Comparison of ENCODE assay signal across 10 cellular contexts in the genomic region with DNA sequence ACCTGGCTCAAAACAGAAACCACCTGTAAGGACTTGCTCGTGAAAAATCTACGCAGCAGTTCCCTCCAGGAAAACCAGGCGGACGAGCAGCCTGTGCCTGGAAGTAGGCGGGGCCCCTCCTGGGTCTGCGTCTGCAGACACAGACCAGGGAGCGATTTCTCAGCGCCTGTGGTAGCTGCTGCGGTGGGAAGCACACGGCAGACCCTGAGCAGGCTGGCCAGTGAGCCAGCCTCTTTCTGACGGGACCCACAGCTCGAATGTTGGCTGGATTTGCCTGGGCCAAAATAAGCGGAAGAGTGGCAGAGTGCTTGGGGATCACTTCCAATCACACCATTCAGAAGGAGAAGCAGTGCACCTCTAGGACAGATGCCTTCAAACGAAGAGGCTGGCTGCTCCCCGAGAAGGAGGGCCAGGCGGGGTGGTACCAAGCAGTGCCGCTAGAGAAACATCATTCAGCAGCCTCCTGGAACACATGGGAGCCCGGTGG.
DNase-seq lines count a peak whose midpoint lies in the region; ATAC-seq and TF ChIP-seq lines count a peak whose summit lies in the region.
"Had no signal": no experiment of that assay in that cellular context is flagged by ENCODE, and none has a peak within 500 bp of the region (broad histone marks: within the 10 kb centered on the region; RNA-seq: fewer than 3 reads in every experiment).

No MANE protein-coding gene starts in this region.

- H3K4me1 ChIP-seq in left ventricle myocardium inferior (peaks cover 44% of the 10 kb centered on the region), parathyroid adenoma (no peaks in the 10 kb centered on the region)

- peak overlapping the region; percentile 51 for H3K4me2 ChIP-seq in parathyroid adenoma (ENCODE audit: low read length)

- H3K36me3 ChIP-seq in left ventricle myocardium inferior = peaks cover 19% of the 10 kb centered on the region
- no peaks in the 10 kb centered on the region for H3K36me3 ChIP-seq in parathyroid adenoma (ENCODE audit: control insufficient read depth, insufficient read depth, low read length)

- H3K4me1 Mint-ChIP-seq in activated CD8-positive, alpha-beta T cell treated with anti-CD3 and anti-CD28 coated beads, Interleukin-2, amount 10 ng/mL, durations not matched to agents 7 days and 5 days (ENCODE audit: low read depth) = no peaks in the 10 kb centered on the region
- H3K4me1 Mint-ChIP-seq: activated CD8-positive, alpha-beta memory T cell treated with anti-CD3 and anti-CD28 coated beads, Interleukin-2, amount 10 ng/mL, durations not matched to agents 7 days and 5 days had no signal

- no peak overlapping the region for H3K27ac Mint-ChIP-seq in activated CD8-positive, alpha-beta T cell treated with anti-CD3 and anti-CD28 coated beads, Interleukin-2, amount 10 ng/mL, durations not matched to agents 7 days and 5 days
- H3K27ac Mint-ChIP-seq: activated CD8-positive, alpha-beta memory T cell treated with anti-CD3 and anti-CD28 coated beads, Interleukin-2, amount 10 ng/mL, durations not matched to agents 7 days and 5 days had no signal

- peak in 8 of 14 donors; percentile 3 to 85 (median 44) for DNase-seq in C1 segment of cervical spinal cord (lab: John Stamatoyannopoulos, UW)
- DNase-seq in amniotic epithelial cell (ENCODE audit: low read depth) = peak; percentile 71
- no peak for DNase-seq in left ventricle myocardium inferior
- no peak for DNase-seq in activated T-cell treated with anti-CD3 and anti-CD28 coated beads, Interleukin-2, amount 50 U/mL, for 1 hour
- DNase-seq in glomerular visceral epithelial cell (ENCODE audit: extremely low spot score) = no peak
- DNase-seq in activated CD8-positive, alpha-beta T cell treated with anti-CD3 and anti-CD28 coated beads, Interleukin-2, amount 10 ng/mL, durations not matched to agents 7 days and 5 days = no peak
- DNase-seq: activated CD8-positive, alpha-beta memory T cell treated with anti-CD3 and anti-CD28 coated beads, Interleukin-2, amount 10 ng/mL, durations not matched to agents 7 days and 5 days; stimulated activated naive CD4-positive, alpha-beta T cell treated with Interleukin-2 at 50 U/mL for 16 hours had no signal

- H3K4me3 ChIP-seq in left ventricle myocardium inferior (peak overlapping the region; percentile 56), parathyroid adenoma (ENCODE audit: low read depth, low read length) (no peak overlapping the region)

- H3K27me3 Mint-ChIP-seq in activated CD8-positive, alpha-beta T cell treated with anti-CD3 and anti-CD28 coated beads, Interleukin-2, amount 10 ng/mL, durations not matched to agents 7 days and 5 days (ENCODE audit: low read depth) = no peaks in the 10 kb centered on the region
- H3K27me3 Mint-ChIP-seq: activated CD8-positive, alpha-beta memory T cell treated with anti-CD3 and anti-CD28 coated beads, Interleukin-2, amount 10 ng/mL, durations not matched to agents 7 days and 5 days had no signal

- H3K36me3 Mint-ChIP-seq in activated CD8-positive, alpha-beta T cell treated with anti-CD3 and anti-CD28 coated beads, Interleukin-2, amount 10 ng/mL, durations not matched to agents 7 days and 5 days (ENCODE audit: low read depth) = no peaks in the 10 kb centered on the region
- H3K36me3 Mint-ChIP-seq: activated CD8-positive, alpha-beta memory T cell treated with anti-CD3 and anti-CD28 coated beads, Interleukin-2, amount 10 ng/mL, durations not matched to agents 7 days and 5 days had no signal

- H3K27ac ChIP-seq in left ventricle myocardium inferior (replicated peaks) (peak overlapping the region; percentile 49), parathyroid adenoma (no peak overlapping the region)

- H3K9me3 ChIP-seq in left ventricle myocardium inferior (replicated peaks) (no peaks in the 10 kb centered on the region), parathyroid adenoma (ENCODE audit: control insufficient read depth, low read length) (no peaks in the 10 kb centered on the region)

- no peaks in the 10 kb centered on the region for H3K9me3 Mint-ChIP-seq in activated CD8-positive, alpha-beta T cell treated with anti-CD3 and anti-CD28 coated beads, Interleukin-2, amount 10 ng/mL, durations not matched to agents 7 days and 5 days (ENCODE audit: insufficient read depth)

- POLR2A ChIA-PET in activated CD8-positive, alpha-beta T cell treated with anti-CD3 and anti-CD28 coated beads, Interleukin-2, amount 10 ng/mL, durations not matched to agents 7 days and 5 days (lab: Charles Lee) = no interaction called here

- intact Hi-C loops in left ventricle myocardium inferior (cut with micrococcal nuclease) = no loop called here

- no peaks in the 10 kb centered on the region for H3K27me3 ChIP-seq in left ventricle myocardium inferior (ENCODE audit: low read depth)
- no peaks in the 10 kb centered on the region for H3K27me3 ChIP-seq in parathyroid adenoma (ENCODE audit: control insufficient read depth, insufficient read depth, low read length)

- no peak overlapping the region for H3K4me3 Mint-ChIP-seq in activated CD8-positive, alpha-beta T cell treated with anti-CD3 and anti-CD28 coated beads, Interleukin-2, amount 10 ng/mL, durations not matched to agents 7 days and 5 days
- H3K4me3 Mint-ChIP-seq: activated CD8-positive, alpha-beta memory T cell treated with anti-CD3 and anti-CD28 coated beads, Interleukin-2, amount 10 ng/mL, durations not matched to agents 7 days and 5 days had no signal

- peak overlapping the region; percentile 28 for H2AFZ ChIP-seq in parathyroid adenoma

- no peak for ATAC-seq in GM21786 (IDR thresholded peaks at IDR 0.05; ENCODE audit: unreplicated experiment)
- ATAC-seq in activated CD8-positive, alpha-beta T cell treated with anti-CD3 and anti-CD28 coated beads, Interleukin-2, amount 10 ng/mL, durations not matched to agents 7 days and 5 days = no peak
- ATAC-seq: activated CD8-positive, alpha-beta memory T cell treated with anti-CD3 and anti-CD28 coated beads, Interleukin-2, amount 10 ng/mL, durations not matched to agents 7 days and 5 days had no signal

- CTCF ChIA-PET in activated CD8-positive, alpha-beta T cell treated with anti-CD3 and anti-CD28 coated beads, Interleukin-2, amount 10 ng/mL, durations not matched to agents 7 days and 5 days (lab: Charles Lee) = no interaction called here

- no peak overlapping the region for H3K9ac ChIP-seq in parathyroid adenoma

- H3K79me2 ChIP-seq in parathyroid adenoma = no peaks in the 10 kb centered on the region

- peak; percentile 46 for TF ChIP-seq CTCF in left ventricle myocardium inferior (IDR thresholded peaks at IDR 0.05; ENCODE audit: borderline replicate concordance)
- TF ChIP-seq CTCF in parathyroid adenoma (IDR thresholded peaks at IDR 0.05) = no peak

Comparison
In these comparisons a context has a peak if more than half of its experiments do, and no peak if none do; other contexts are left out.
1. DNase-seq: peak in C1 segment of cervical spinal cord (8 of 14) and amniotic epithelial cell (single experiment); none in left ventricle myocardium inferior (single experiment), activated T-cell treated with anti-CD3 and anti-CD28 coated beads, Interleukin-2, amount 50 U/mL, for 1 hour (single experiment), glomerular visceral epithelial cell (single experiment) and activated CD8-positive, alpha-beta T cell treated with anti-CD3 and anti-CD28 coated beads, Interleukin-2, amount 10 ng/mL, durations not matched to agents 7 days and 5 days (single experiment).